Comparison of ENCODE assay signal across 9 cellular contexts in genomic region chr22:38924197-38924952, GRCh38. TPM values are rescaled to one million over a fixed set of nuclear protein-coding genes. Genes with fewer than 3 reads are reported as not detected.
DNase-seq lines count a peak whose midpoint lies in the region; ATAC-seq and TF ChIP-seq lines count a peak whose summit lies in the region.
"Had no signal": no experiment of that assay in that cellular context is flagged by ENCODE, and none has a peak within 500 bp of the region (broad histone marks: within the 10 kb centered on the region; RNA-seq: fewer than 3 reads in every experiment).

No MANE protein-coding gene starts in this region.

- no peak overlapping the region for H3K18ac ChIP-seq in mesendoderm (ENCODE audit: low read length)

- POLR2A ChIA-PET in AG04450 (lab: Yijun Ruan, JAX) = interaction anchor here (0.8 to 1.0 kb wide), 2 partner anchors 43 to 53 kb away, joined by 3 read pairs; partner anchors contain the start of gene CBX6

- H3K4me1 ChIP-seq in heart left ventricle = peaks cover 0 to 33% (median 19%) of the 10 kb centered on the region in 12 donors
- peaks cover 2% of the 10 kb centered on the region for H3K4me1 ChIP-seq in mesendoderm (ENCODE audit: control insufficient read depth, low read depth, low read length)

- CTCF ChIA-PET in AG04450 (lab: Charles Lee) = interaction anchor here (1.1 to 1.5 kb wide), 3 partner anchors 54 to 156 kb away, joined by 3 to 8 read pairs (median 3); no protein-coding TSS in a partner anchor

- no peaks in the 10 kb centered on the region for H3K79me1 ChIP-seq in mesendoderm (ENCODE audit: low read length)

- no peaks in the 10 kb centered on the region for H3K9me3 ChIP-seq in AG04450 (ENCODE audit: control insufficient read depth, insufficient read depth, low read length)
- H3K9me3 ChIP-seq in heart left ventricle = no peaks in the 10 kb centered on the region

- H3K4me3 ChIP-seq in AG04450 (ENCODE audit: low read depth, low read length) = peak overlapping the region; percentile 52
- H3K4me3 ChIP-seq in WI38 (ENCODE audit: low read depth, low read length) = peak overlapping the region; percentile 49
- peak overlapping the region in 10 of 12 donors; percentile 18 to 45 (median 30) for H3K4me3 ChIP-seq in heart left ventricle
- peak overlapping the region; percentile 23 for H3K4me3 ChIP-seq in skeletal muscle cell (ENCODE audit: low read depth, low read length)
- H3K4me3 ChIP-seq in mesendoderm (ENCODE audit: low read length) = no peak overlapping the region

- TF ChIP-seq CTCF in AG04450 (IDR thresholded peaks at IDR 0.05; ENCODE audit: low read depth, low read length) (no peak), WI38 (IDR thresholded peaks at IDR 0.05; ENCODE audit: low read depth, low read length) (no peak), heart left ventricle (IDR thresholded peaks at IDR 0.05) (peak in 3 of 12 donors; percentile 2 to 5 (median 3))

- H3K4ac ChIP-seq in mesendoderm (ENCODE audit: low read depth, low read length) = no peak overlapping the region

- H3K27me3 ChIP-seq in AG04450 (ENCODE audit: control insufficient read depth, insufficient read depth, low read length) (peaks cover 4% of the 10 kb centered on the region), heart left ventricle (peaks cover 0 to 15% (median 0%) of the 10 kb centered on the region in 9 donors), mesendoderm (ENCODE audit: insufficient read depth, low read length, poor library complexity) (no peaks in the 10 kb centered on the region)

- H3K23ac ChIP-seq in mesendoderm (ENCODE audit: low read length) = no peak overlapping the region

- H2BK5ac ChIP-seq in mesendoderm (ENCODE audit: low read length) = no peak overlapping the region

- no peak overlapping the region for H3K4me2 ChIP-seq in mesendoderm (ENCODE audit: low read length)

- ATAC-seq in heart left ventricle = peak; percentile 46 to 76 (median 68)

- no peaks in the 10 kb centered on the region for H3K79me2 ChIP-seq in mesendoderm (ENCODE audit: control insufficient read depth, insufficient read depth, low read length)

- H3K56ac ChIP-seq in mesendoderm (ENCODE audit: low read length) = no peak overlapping the region

- H3K36me3 ChIP-seq in heart left ventricle = no peaks in the 10 kb centered on the region
- no peaks in the 10 kb centered on the region for H3K36me3 ChIP-seq in mesendoderm (ENCODE audit: control insufficient read depth, insufficient read depth, low read length)

- WGBS in heart left ventricle, 4 donors = 14 to 19% (median 16%) methylated on average over 10 of the region's 10 CpGs
- WGBS in mesendoderm (ENCODE audit: extremely low coverage, insufficient coverage, low lambda C conversion rate) = no CpG with 5 or more reads among the region's 10 CpGs

- peak; percentile 60 for DNase-seq in AG04450 (ENCODE audit: low read depth, low spot score)
- peak; percentile 97 for DNase-seq in NCI-H1105 treated with DMSO at 0.1 percent for 48 hours (lab: John Stamatoyannopoulos, UW)
- peak in 4 of 5 donors; percentile 72 to 85 (median 76) for DNase-seq in heart left ventricle
- peak; percentile 60 for DNase-seq in skeletal muscle cell (ENCODE audit: low read depth)
- DNase-seq in mesendoderm = no peak
- no peak for DNase-seq in SIG-M5 (lab: John Stamatoyannopoulos, UW)
- DNase-seq in activated gamma-delta T cell treated with Interleukin-2 at 50 U/mL for 16 hours = no peak

- intact Hi-C loops in heart left ventricle (cut with DNase I) = loop anchor here in 7 of 10 donors (1.0 to 10.0 kb wide), 6 partner anchors 42 to 140 kb away; partner anchors contain the start of gene CBX6 (in 5 of the 7)

- H2AK5ac ChIP-seq in mesendoderm (ENCODE audit: low read length) = no peak overlapping the region

- H2BK120ac ChIP-seq in mesendoderm (ENCODE audit: low read depth, low read length) = no peak overlapping the region

- H3K27ac ChIP-seq in AG04450 (ENCODE audit: low read depth, low read length) (peak overlapping the region; percentile 82), heart left ventricle (peak overlapping the region; percentile 74 to 95 (median 88)), mesendoderm (ENCODE audit: low read depth, low read length) (no peak overlapping the region)

- H3K9ac ChIP-seq in mesendoderm (ENCODE audit: low read length) = no peak overlapping the region

- no peak for TF ChIP-seq POLR2A in heart left ventricle (IDR thresholded peaks at IDR 0.05)

- no peak overlapping the region for H2BK15ac ChIP-seq in mesendoderm (replicated peaks; ENCODE audit: low read depth)

- no peak overlapping the region for H4K5ac ChIP-seq in mesendoderm (ENCODE audit: low read length)

- no peak overlapping the region for H4K8ac ChIP-seq in mesendoderm (ENCODE audit: low read depth, low read length)

RNA-seq across cellular contexts. Expression of gene APOBEC3A, which starts 33.0 kb away (rescaled TPM):
- polyA plus RNA-seq in AG04450 (2011; rRNA removed) = not detected in 2 replicates
- polyA minus RNA-seq in AG04450 (2011; rRNA and poly(A)+ RNA removed) = not detected in 2 replicates
- 1 to 10 TPM in 3 of 9 donors, under 1 TPM in 3, not detected in 3; 0.36 to 7.7 (median 1.4) TPM for total RNA-seq in heart left ventricle
- polyA plus RNA-seq in heart left ventricle = 1 to 10 TPM in 1 of 2 donors, under 1 TPM in 1; 0.58 to 1.4 TPM
- polyA plus RNA-seq in mesendoderm (2013, experiment 1 of 2) = not detected
- not detected for polyA plus RNA-seq in mesendoderm (2013, experiment 2 of 2)
- total RNA-seq: activated CD8-positive, alpha-beta memory T cell treated with anti-CD3 and anti-CD28 coated beads for 36 hours had no signal

RNA-seq across cellular contexts. Expression of gene CBX6, which starts 52.4 kb away (rescaled TPM):
- polyA plus RNA-seq in AG04450 (2011; rRNA removed) (14.7 and 19.8 TPM in 2 replicates), heart left ventricle (10 to 100 TPM; 21.1 to 43.5 TPM)
- polyA minus RNA-seq in AG04450 (2011; rRNA and poly(A)+ RNA removed) = 57.6 and 66.9 TPM in 2 replicates
- 10 to 100 TPM; 28.3 to 59.0 (median 43.9) TPM for total RNA-seq in heart left ventricle
- 7.9 TPM for polyA plus RNA-seq in mesendoderm (2013, experiment 1 of 2)
- polyA plus RNA-seq in mesendoderm (2013, experiment 2 of 2) = 8.4 TPM

RNA-seq across cellular contexts. Expression of gene APOBEC3B, which starts 57.8 kb away (rescaled TPM):
- polyA plus RNA-seq in AG04450 (2011; rRNA removed) (12.5 TPM in 2 replicates), heart left ventricle (1 to 10 TPM in 1 of 2 donors, under 1 TPM in 1; 0.85 to 1.0 TPM)
- polyA minus RNA-seq in AG04450 (2011; rRNA and poly(A)+ RNA removed) = 11.4 and 12.7 TPM in 2 replicates
- 10 to 100 TPM in 1 of 9 donors, 1 to 10 TPM in 3, under 1 TPM in 3, not detected in 2; 0.49 to 10.3 (median 1.1) TPM for total RNA-seq in heart left ventricle
- 8.4 TPM for polyA plus RNA-seq in mesendoderm (2013, experiment 1 of 2)
- polyA plus RNA-seq in mesendoderm (2013, experiment 2 of 2) = 9.6 TPM

Comparison
In these comparisons a context has a peak if more than half of its experiments do, and no peak if none do; other contexts are left out.
1. DNase-seq: peak in AG04450 (single experiment), NCI-H1105 treated with DMSO at 0.1 percent for 48 hours (single experiment), heart left ventricle (4 of 5) and skeletal muscle cell (single experiment); none in mesendoderm (single experiment), SIG-M5 (single experiment) and activated gamma-delta T cell treated with Interleukin-2 at 50 U/mL for 16 hours (single experiment).